In genomic region chr18:31232779-31233424, GRCh38 we compare ENCODE assay signal across 18 cellular contexts.
"Had no signal": no experiment of that assay in that cellular context is flagged by ENCODE, and none has a peak within 500 bp of the region (broad histone marks: within the 10 kb centered on the region; RNA-seq: fewer than 3 reads in every experiment).

No MANE protein-coding gene starts in this region.

- H3K36me3 ChIP-seq: ascending aorta, gastroesophageal sphincter, tibial nerve had no signal

- ATAC-seq: gastroesophageal sphincter had no signal

- H3K27ac Mint-ChIP-seq: activated CD4-positive, alpha-beta memory T cell treated with anti-CD3 and anti-CD28 coated beads for 36 hours; activated naive CD4-positive, alpha-beta T cell treated with anti-CD3 and anti-CD28 coated beads, Interleukin-2, amount 10 ng/mL, durations not matched to agents 7 days and 5 days; activated T-cell treated with anti-CD3 and anti-CD28 coated beads, Interleukin-2, amount 50 U/mL, for 24 hours had no signal

- H3K36me3 Mint-ChIP-seq: activated CD4-positive, alpha-beta memory T cell treated with anti-CD3 and anti-CD28 coated beads for 36 hours; activated naive CD4-positive, alpha-beta T cell treated with anti-CD3 and anti-CD28 coated beads, Interleukin-2, amount 10 ng/mL, durations not matched to agents 7 days and 5 days had no signal

- H3K27me3 Mint-ChIP-seq: activated CD4-positive, alpha-beta memory T cell treated with anti-CD3 and anti-CD28 coated beads for 36 hours; activated naive CD4-positive, alpha-beta T cell treated with anti-CD3 and anti-CD28 coated beads, Interleukin-2, amount 10 ng/mL, durations not matched to agents 7 days and 5 days; activated T-cell treated with anti-CD3 and anti-CD28 coated beads, Interleukin-2, amount 50 U/mL, for 24 hours had no signal

- H3K4me1 Mint-ChIP-seq: activated naive CD4-positive, alpha-beta T cell treated with anti-CD3 and anti-CD28 coated beads, Interleukin-2, amount 10 ng/mL, durations not matched to agents 7 days and 5 days had no signal

- FAIRE-seq: bronchial epithelial cell, endometrium, islet of Langerhans had no signal

- H3K4me1 ChIP-seq: ascending aorta, gastroesophageal sphincter, tibial nerve had no signal

- H3K27me3 ChIP-seq: ascending aorta, dorsolateral prefrontal cortex, gastroesophageal sphincter, tibial nerve had no signal

- DNase-seq: activated CD4-positive, alpha-beta memory T cell treated with anti-CD3 and anti-CD28 coated beads for 36 hours; activated naive CD4-positive, alpha-beta T cell treated with anti-CD3 and anti-CD28 coated beads, Interleukin-2, amount 10 ng/mL, durations not matched to agents 7 days and 5 days; activated T-cell treated with anti-CD3 and anti-CD28 coated beads, Interleukin-2, amount 50 U/mL, for 24 hours; dorsolateral prefrontal cortex; retina; stimulated activated CD4-positive, alpha-beta T cell treated with anti-CD3 and anti-CD28 coated beads, Interleukin-4, amount 100 ng/mL, for 24 hours; stimulated activated naive CD4-positive, alpha-beta T cell; substantia nigra; T1000 had no signal

- H3K27ac ChIP-seq: ascending aorta, dorsolateral prefrontal cortex, gastroesophageal sphincter, SK-N-MC, tibial nerve, VCaP had no signal

- H3K9me3 ChIP-seq: ascending aorta, gastroesophageal sphincter, tibial nerve had no signal

- H3K4me3 Mint-ChIP-seq: activated CD4-positive, alpha-beta memory T cell treated with anti-CD3 and anti-CD28 coated beads for 36 hours; activated naive CD4-positive, alpha-beta T cell treated with anti-CD3 and anti-CD28 coated beads, Interleukin-2, amount 10 ng/mL, durations not matched to agents 7 days and 5 days; activated T-cell treated with anti-CD3 and anti-CD28 coated beads, Interleukin-2, amount 50 U/mL, for 24 hours had no signal

- H3K4me3 ChIP-seq: ascending aorta, dorsolateral prefrontal cortex, gastroesophageal sphincter, SK-N-MC, skin epidermis, tibial nerve had no signal

- H3K9me3 Mint-ChIP-seq: activated naive CD4-positive, alpha-beta T cell treated with anti-CD3 and anti-CD28 coated beads, Interleukin-2, amount 10 ng/mL, durations not matched to agents 7 days and 5 days had no signal
